In the genomic region with DNA sequence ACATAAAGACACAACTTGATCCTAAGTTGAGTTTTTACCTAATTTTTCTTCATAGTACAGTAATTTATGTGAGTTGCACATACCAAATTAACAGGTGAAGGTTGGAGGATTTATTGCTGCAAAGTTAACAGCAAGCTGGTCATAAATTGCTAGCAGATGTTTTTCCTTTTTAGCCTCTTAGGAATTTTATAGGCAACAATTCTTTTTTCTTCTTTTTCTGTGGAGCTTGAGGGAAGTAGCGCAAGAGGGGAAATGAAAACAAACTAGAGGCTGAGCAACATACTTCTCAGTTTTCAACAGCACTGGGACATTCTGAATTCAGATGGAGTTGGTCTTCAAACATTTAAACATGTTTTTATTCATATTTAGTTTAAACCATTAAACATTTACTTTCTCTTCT, we compare ENCODE assay signal across 21 cellular contexts.
DNase-seq lines count a peak whose midpoint lies in the region; ATAC-seq and TF ChIP-seq lines count a peak whose summit lies in the region.
"Had no signal": no experiment of that assay in that cellular context is flagged by ENCODE, and none has a peak within 500 bp of the region (broad histone marks: within the 10 kb centered on the region; RNA-seq: fewer than 3 reads in every experiment).

No MANE protein-coding gene starts in this region.

- peak overlapping the region; percentile 74 for H3K27ac Mint-ChIP-seq in activated naive CD8-positive, alpha-beta T cell

- no peaks in the 10 kb centered on the region for H3K27me3 ChIP-seq in aorta (ENCODE audit: control insufficient read depth in 1 of 2, insufficient read depth in 2 of 2, low read length in 1 of 2)
- H3K27me3 ChIP-seq: BLaER1 treated with 17β-estradiol and CSF1 and Interleukin-3, amounts not matched to agents 10 nM and 100 nM; Peyer's patch had no signal

- intact Hi-C loops in aorta (cut with DNase I), result no loop called here

- no peak for TF ChIP-seq CTCF in AG04449 (IDR thresholded peaks at IDR 0.05; ENCODE audit: insufficient read depth, low read length, missing control alignments)
- no peak for TF ChIP-seq CTCF in fibroblast of villous mesenchyme (IDR thresholded peaks at IDR 0.05; ENCODE audit: insufficient read depth, low read depth, low read length)

- peaks cover 22% of the 10 kb centered on the region for H3K36me3 Mint-ChIP-seq in activated naive CD8-positive, alpha-beta T cell

- H3K27ac ChIP-seq in aorta (ENCODE audit: low read depth in 1 of 2, low read length in 2 of 2), result no peak overlapping the region
- H3K27ac ChIP-seq: BLaER1 treated with 17β-estradiol and CSF1 and Interleukin-3, amounts not matched to agents 10 nM and 100 nM; coronary artery; KMS-11; parathyroid adenoma; Peyer's patch had no signal

- H3K9me3 ChIP-seq in aorta (ENCODE audit: control insufficient read depth, low read length), result no peaks in the 10 kb centered on the region
- H3K9me3 ChIP-seq: BLaER1 treated with 17β-estradiol and CSF1 and Interleukin-3, amounts not matched to agents 10 nM and 100 nM; Peyer's patch had no signal

- no peaks in the 10 kb centered on the region for H3K27me3 Mint-ChIP-seq in activated naive CD8-positive, alpha-beta T cell

- peaks cover 25% of the 10 kb centered on the region for H3K4me1 Mint-ChIP-seq in activated naive CD8-positive, alpha-beta T cell (ENCODE audit: low read depth)

- H3K9me3 Mint-ChIP-seq in activated naive CD8-positive, alpha-beta T cell (ENCODE audit: low read depth), result no peaks in the 10 kb centered on the region

- POLR2A ChIA-PET in AG04449 (lab: Yijun Ruan, JAX), result no interaction called here

- peaks cover 0 to 3% of the 10 kb centered on the region in 2 donors for H3K4me1 ChIP-seq in aorta (ENCODE audit: control insufficient read depth in 1 of 2, insufficient read depth in 2 of 2, low read length in 2 of 2)
- H3K4me1 ChIP-seq: parathyroid adenoma, Peyer's patch had no signal

- no peak for ATAC-seq in aorta (ENCODE audit: low FRiP score)
- ATAC-seq in GM19395 (IDR thresholded peaks at IDR 0.05; ENCODE audit: unreplicated experiment), result no peak
- ATAC-seq: activated CD4-positive, CD25-positive, alpha-beta regulatory T cell treated with anti-CD3 and anti-CD28 coated beads, Interleukin-2, amount 50 U/mL, for 24 hours; GM12878 had no signal

- 18 to 24% methylated on average over 1 of the region's 1 CpG for WGBS in aorta, 2 donors

- H3K36me3 ChIP-seq in aorta (ENCODE audit: control insufficient read depth in 1 of 2, insufficient read depth in 2 of 2, low read length in 1 of 2), result peaks cover 0 to 7% of the 10 kb centered on the region in 2 donors

- CTCF ChIA-PET in AG04449 (lab: Yijun Ruan, JAX), result interaction anchor here (1.2 to 2.2 kb wide), 2 partner anchors 23 to 274 kb away, joined by 3 to 11 read pairs; no protein-coding TSS in a partner anchor

- DNase-seq in AG04449 (ENCODE audit: low read depth, low spot score) (peak; percentile 24), EL (peak; percentile 2), fibroblast of villous mesenchyme (ENCODE audit: low read depth) (peak; percentile 60), aorta (no peak), NCI-H446 treated with DMSO at 0.1 percent for 48 hours (lab: John Stamatoyannopoulos, UW) (no peak), NCI-H524 (lab: John Stamatoyannopoulos, UW) (no peak)
- DNase-seq: activated CD8-positive, alpha-beta memory T cell treated with anti-CD3 and anti-CD28 coated beads, Interleukin-2, amount 50 U/mL, for 4 hours; amygdala; DND-41; NCI-H526; Peyer's patch; T-helper 1 cell had no signal

- H3K4me3 Mint-ChIP-seq in activated naive CD8-positive, alpha-beta T cell, result no peak overlapping the region

- H3K4me3 ChIP-seq in AG04449 (ENCODE audit: low read depth, low read length) (no peak overlapping the region), fibroblast of villous mesenchyme (ENCODE audit: low read depth, low read length) (no peak overlapping the region), aorta (ENCODE audit: low read length in 2 of 2) (no peak overlapping the region)
- H3K4me3 ChIP-seq: BLaER1 treated with 17β-estradiol and CSF1 and Interleukin-3, amounts not matched to agents 10 nM and 100 nM; coronary artery; GM12878; Peyer's patch; smooth muscle cell had no signal

Comparison
In these comparisons a context has a peak if more than half of its experiments do, and no peak if none do; other contexts are left out.
1. DNase-seq: peak in AG04449 (single experiment), EL (single experiment) and fibroblast of villous mesenchyme (single experiment); none in aorta (0 of 2), NCI-H446 treated with DMSO at 0.1 percent for 48 hours (single experiment) and NCI-H524 (0 of 2).